Comparison of ENCODE assay signal across 24 cellular contexts in the genomic region with DNA sequence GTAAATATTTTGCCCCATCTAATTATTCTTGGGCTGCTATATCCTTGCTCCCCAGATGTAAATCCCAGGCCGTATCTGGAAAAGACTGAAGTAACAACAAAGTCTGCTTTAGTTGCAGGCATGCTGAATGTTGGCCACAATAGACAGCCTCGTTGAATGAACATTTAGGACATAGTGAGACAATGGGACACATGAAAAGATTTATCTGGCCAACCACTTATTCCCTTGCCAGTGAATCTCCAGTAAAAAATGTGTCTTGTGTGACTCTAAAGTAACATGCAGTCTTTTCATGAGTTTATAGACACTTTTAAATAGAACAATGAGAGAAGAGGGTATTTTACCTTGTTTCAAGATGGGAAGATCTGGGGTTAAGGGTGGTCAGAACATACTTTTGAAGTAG.
DNase-seq lines count a peak whose midpoint lies in the region; ATAC-seq and TF ChIP-seq lines count a peak whose summit lies in the region.
"Had no signal": no experiment of that assay in that cellular context is flagged by ENCODE, and none has a peak within 500 bp of the region (broad histone marks: within the 10 kb centered on the region; RNA-seq: fewer than 3 reads in every experiment).

No MANE protein-coding gene starts in this region.

- H3K9ac ChIP-seq in adipocyte (ENCODE audit: low read length) (peak overlapping the region; percentile 51), smooth muscle cell (ENCODE audit: low read depth) (peak overlapping the region; percentile 72)

- TF ChIP-seq CTCF in HFFc6 (IDR thresholded peaks at IDR 0.05) = no peak
- TF ChIP-seq CTCF in smooth muscle cell (IDR thresholded peaks at IDR 0.05; ENCODE audit: borderline replicate concordance, insufficient read depth, poor library complexity, severe bottlenecking) = no peak

- peak overlapping the region; percentile 98 for H3K27ac Mint-ChIP-seq in HFFc6
- H3K27ac Mint-ChIP-seq: activated CD4-positive, alpha-beta T cell treated with anti-CD3 and anti-CD28 coated beads, Interleukin-2, amount 10 ng/mL, durations not matched to agents 7 days and 5 days; activated T-helper 1 cell treated with anti-CD3 and anti-CD28 coated beads, Interleukin-12 subunit alpha, Interleukin-12 subunit beta, Interleukin-2, Interleukin-4 antibody, amounts not matched to agents 30 ng/mL and 10 ng/mL and 1 ng/mL, durations not matched to agents 14 hours and 24 hours and 36 hours; CD4-positive, alpha-beta memory T cell had no signal

- H3K27me3 ChIP-seq in adipocyte (replicated peaks; ENCODE audit: control insufficient read depth, insufficient read depth, low read length) (no peaks in the 10 kb centered on the region), smooth muscle cell (ENCODE audit: low read depth) (no peaks in the 10 kb centered on the region)
- H3K27me3 ChIP-seq: ascending aorta, dorsolateral prefrontal cortex, tibial nerve had no signal

- H3K36me3 Mint-ChIP-seq in HFFc6 (ENCODE audit: low read depth) = peaks cover 6% of the 10 kb centered on the region
- H3K36me3 Mint-ChIP-seq: CD4-positive, alpha-beta memory T cell had no signal

- H3K4me2 ChIP-seq in smooth muscle cell = peak overlapping the region; percentile 73

- H3K4me1 ChIP-seq in adipocyte (ENCODE audit: control insufficient read depth, insufficient read depth, low read length) (peaks cover 29% of the 10 kb centered on the region), mesodermal cell (ENCODE audit: control insufficient read depth, insufficient read depth, low read length, poor library complexity, severe bottlenecking) (peaks cover 14% of the 10 kb centered on the region), smooth muscle cell (ENCODE audit: low read depth) (peaks cover 8% of the 10 kb centered on the region)
- H3K4me1 ChIP-seq: ascending aorta had no signal

- WGBS in mesodermal cell (ENCODE audit: insufficient coverage in 2 of 2), 2 experiments = 85 to 100% methylated on average over 1 to 2 of the region's 2 CpGs
- 13% methylated on average over 2 of the region's 2 CpGs for WGBS in smooth muscle cell (ENCODE audit: low lambda C conversion rate)

- DNase-seq in HFFc6 (no peak), adipocyte (ENCODE audit: low read depth) (peak; percentile 26), smooth muscle cell (lab: John Stamatoyannopoulos, UW; ENCODE audit: unreplicated experiment) (no peak), DMS 273 treated with DMSO at 0.1 percent for 48 hours (lab: John Stamatoyannopoulos, UW) (no peak), NCI-H2107 (lab: John Stamatoyannopoulos, UW) (no peak)
- DNase-seq: activated CD4-positive, alpha-beta T cell treated with anti-CD3 and anti-CD28 coated beads, Interleukin-2, amount 10 ng/mL, durations not matched to agents 7 days and 5 days; activated naive CD4-positive, alpha-beta T cell treated with anti-CD3 and anti-CD28 coated beads, Interleukin-2, amount 50 U/mL, for 16 hours; CD4-positive, alpha-beta memory T cell; dorsolateral prefrontal cortex; HCEC 1CT; NCI-H1048; NCI-H187 treated with DMSO at 0.1 percent for 48 hours; NCI-H345; NCI-H82; stimulated activated CD4-positive, alpha-beta T cell treated with anti-CD3 and anti-CD28 coated beads, Interleukin-12 subunit alpha, Interleukin-12 subunit beta, amount 100 ng/mL, for 4 hours; stimulated activated CD4-positive, alpha-beta T cell treated with anti-CD3 and anti-CD28 coated beads, Interleukin-4, amount 100 ng/mL, for 4 hours; stimulated activated naive CD4-positive, alpha-beta T cell treated with Interleukin-2 at 50 U/mL for 16 hours; T-helper 9 cell had no signal

- H3K27me3 Mint-ChIP-seq in HFFc6 (ENCODE audit: insufficient read depth) = no peaks in the 10 kb centered on the region
- H3K27me3 Mint-ChIP-seq: activated CD4-positive, alpha-beta T cell treated with anti-CD3 and anti-CD28 coated beads, Interleukin-2, amount 10 ng/mL, durations not matched to agents 7 days and 5 days had no signal

- H3K79me2 ChIP-seq in smooth muscle cell (ENCODE audit: low read depth) = no peaks in the 10 kb centered on the region

- no peaks in the 10 kb centered on the region for H4K20me1 ChIP-seq in smooth muscle cell (ENCODE audit: low read depth)

- H3K36me3 ChIP-seq in adipocyte (ENCODE audit: control insufficient read depth, insufficient read depth, low read length, severe bottlenecking) (no peaks in the 10 kb centered on the region), mesodermal cell (ENCODE audit: control insufficient read depth, insufficient read depth, low read length) (no peaks in the 10 kb centered on the region), smooth muscle cell (ENCODE audit: low read depth) (no peaks in the 10 kb centered on the region)
- H3K36me3 ChIP-seq: ascending aorta, tibial nerve had no signal

- 0 out of 2 replicates have a peak, but pooled peaks cover 1% of the 10 kb centered on the region for H3K9me3 Mint-ChIP-seq in HFFc6
- H3K9me3 Mint-ChIP-seq: activated CD4-positive, alpha-beta T cell treated with anti-CD3 and anti-CD28 coated beads, Interleukin-2, amount 10 ng/mL, durations not matched to agents 7 days and 5 days; activated T-helper 1 cell treated with anti-CD3 and anti-CD28 coated beads, Interleukin-12 subunit alpha, Interleukin-12 subunit beta, Interleukin-2, Interleukin-4 antibody, amounts not matched to agents 30 ng/mL and 10 ng/mL and 1 ng/mL, durations not matched to agents 14 hours and 24 hours and 36 hours; central memory CD8-positive, alpha-beta T cell had no signal

- ATAC-seq in GM21447 (IDR thresholded peaks at IDR 0.05; ENCODE audit: unreplicated experiment) = no peak

- peak overlapping the region; percentile 64 for H2AFZ ChIP-seq in smooth muscle cell (ENCODE audit: low read depth)

- H3K27ac ChIP-seq in mesodermal cell (ENCODE audit: low read depth, low read length, severe bottlenecking) (peak overlapping the region; percentile 97), smooth muscle cell (ENCODE audit: low read depth) (peak overlapping the region; percentile 96)

- no peaks in the 10 kb centered on the region for H3K9me3 ChIP-seq in adipocyte (ENCODE audit: control insufficient read depth, low read length)
- no peaks in the 10 kb centered on the region for H3K9me3 ChIP-seq in mesodermal cell (ENCODE audit: control insufficient read depth, low read length)
- H3K9me3 ChIP-seq in smooth muscle cell (replicated peaks; ENCODE audit: low read depth) = no peaks in the 10 kb centered on the region
- H3K9me3 ChIP-seq: ascending aorta, tibial nerve had no signal

- peak overlapping the region; percentile 69 for H3K4me3 Mint-ChIP-seq in HFFc6
- H3K4me3 Mint-ChIP-seq: activated CD4-positive, alpha-beta T cell treated with anti-CD3 and anti-CD28 coated beads, Interleukin-2, amount 10 ng/mL, durations not matched to agents 7 days and 5 days; activated T-helper 1 cell treated with anti-CD3 and anti-CD28 coated beads, Interleukin-12 subunit alpha, Interleukin-12 subunit beta, Interleukin-2, Interleukin-4 antibody, amounts not matched to agents 30 ng/mL and 10 ng/mL and 1 ng/mL, durations not matched to agents 14 hours and 24 hours and 36 hours; CD4-positive, alpha-beta memory T cell; central memory CD8-positive, alpha-beta T cell had no signal

- peaks cover 37% of the 10 kb centered on the region for H3K4me1 Mint-ChIP-seq in HFFc6 (ENCODE audit: low read depth)
- H3K4me1 Mint-ChIP-seq: activated CD4-positive, alpha-beta T cell treated with anti-CD3 and anti-CD28 coated beads, Interleukin-2, amount 10 ng/mL, durations not matched to agents 7 days and 5 days; CD4-positive, alpha-beta memory T cell; central memory CD8-positive, alpha-beta T cell had no signal

- H3K4me3 ChIP-seq in adipocyte (ENCODE audit: low read length) (peak overlapping the region; percentile 49), mesodermal cell (ENCODE audit: extremely low read depth, insufficient read depth, low read length, poor library complexity, severe bottlenecking) (no peak overlapping the region), smooth muscle cell (no peak overlapping the region)
- H3K4me3 ChIP-seq: ascending aorta, tibial nerve had no signal

- peaks cover 21% of the 10 kb centered on the region for H3F3A ChIP-seq in smooth muscle cell (ENCODE audit: low read depth)
